ENCODE assay signal across 22 cellular contexts in the genomic region with DNA sequence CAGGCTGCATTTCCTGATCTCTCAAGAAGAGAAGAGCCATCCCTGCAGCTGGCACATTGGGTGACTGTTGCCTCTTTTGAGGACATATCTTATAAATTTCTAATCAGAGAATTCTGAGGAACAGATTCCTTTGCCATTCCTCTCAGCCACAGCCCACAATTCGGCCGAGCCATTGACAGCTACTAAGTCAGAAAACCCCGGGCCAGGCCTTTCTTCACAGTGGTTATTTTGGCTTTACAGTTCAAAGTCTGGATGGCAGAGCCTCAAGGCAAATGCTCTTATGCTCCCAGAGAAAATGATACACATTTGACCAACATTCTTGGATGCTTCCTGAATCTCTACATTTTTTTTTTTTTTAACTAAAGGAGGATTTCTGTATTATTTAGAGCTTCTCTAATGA.
"Had no signal": no experiment of that assay in that cellular context is flagged by ENCODE, and none has a peak within 500 bp of the region (broad histone marks: within the 10 kb centered on the region; RNA-seq: fewer than 3 reads in every experiment).

No MANE protein-coding gene starts in this region.

- DNase-seq: dorsolateral prefrontal cortex; effector CD8-positive, alpha-beta T cell; glutamatergic neuron; immature natural killer cell; left ventricle myocardium superior; mesenchymal stem cell; midbrain; naive thymus-derived CD4-positive, alpha-beta T cell; nephron progenitor cell; psoas muscle; retina; right lobe of liver; spleen; stimulated activated CD4-positive, alpha-beta T cell treated with anti-CD3 and anti-CD28 coated beads, Interleukin-15, amount 100 ng/mL, for 24 hours; stimulated activated CD4-positive, alpha-beta T cell treated with anti-CD3 and anti-CD28 coated beads, Interleukin-1b, Interleukin-23, amount 100 ng/mL, for 48 hours; stimulated activated CD4-positive, alpha-beta T cell treated with anti-CD3 and anti-CD28 coated beads, Interleukin-4, amount 100 ng/mL, for 24 hours; stimulated activated naive B cell treated with anti-CD40 and anti-IgM and Interleukin-4, amounts not matched to agents 10 μg/mL and 1 μg/mL and 100 μg/mL, for 72 hours; stimulated activated naive CD8-positive, alpha-beta T cell treated with anti-CD3 and anti-CD28 coated beads, Interleukin-15, amount 100 ng/mL, for 72 hours; testis; upper lobe of right lung had no signal

- ATAC-seq: esophagus mucosa; gastroesophageal sphincter; left ventricle myocardium superior; naive thymus-derived CD4-positive, alpha-beta T cell; psoas muscle; stimulated activated naive B cell treated with anti-CD40 and anti-IgM and Interleukin-4, amounts not matched to agents 10 μg/mL and 1 μg/mL and 100 μg/mL, for 72 hours; stimulated activated naive CD8-positive, alpha-beta T cell treated with anti-CD3 and anti-CD28 coated beads, Interleukin-15, amount 100 ng/mL, for 72 hours; upper lobe of right lung had no signal

- H3K9me3 Mint-ChIP-seq: immature natural killer cell; nephron progenitor cell; stimulated activated naive B cell treated with anti-CD40 and anti-IgM and Interleukin-4, amounts not matched to agents 10 μg/mL and 1 μg/mL and 100 μg/mL, for 72 hours; stimulated activated naive CD8-positive, alpha-beta T cell treated with anti-CD3 and anti-CD28 coated beads, Interleukin-15, amount 100 ng/mL, for 72 hours had no signal

- H3K4me1 Mint-ChIP-seq: immature natural killer cell; naive thymus-derived CD4-positive, alpha-beta T cell; stimulated activated naive B cell treated with anti-CD40 and anti-IgM and Interleukin-4, amounts not matched to agents 10 μg/mL and 1 μg/mL and 100 μg/mL, for 72 hours; stimulated activated naive CD8-positive, alpha-beta T cell treated with anti-CD3 and anti-CD28 coated beads, Interleukin-15, amount 100 ng/mL, for 72 hours had no signal

- H3K27ac Mint-ChIP-seq: immature natural killer cell; naive thymus-derived CD4-positive, alpha-beta T cell; stimulated activated naive B cell treated with anti-CD40 and anti-IgM and Interleukin-4, amounts not matched to agents 10 μg/mL and 1 μg/mL and 100 μg/mL, for 72 hours; stimulated activated naive CD8-positive, alpha-beta T cell treated with anti-CD3 and anti-CD28 coated beads, Interleukin-15, amount 100 ng/mL, for 72 hours had no signal

- H3K4me3 Mint-ChIP-seq: immature natural killer cell; naive thymus-derived CD4-positive, alpha-beta T cell; nephron progenitor cell; stimulated activated naive B cell treated with anti-CD40 and anti-IgM and Interleukin-4, amounts not matched to agents 10 μg/mL and 1 μg/mL and 100 μg/mL, for 72 hours; stimulated activated naive CD8-positive, alpha-beta T cell treated with anti-CD3 and anti-CD28 coated beads, Interleukin-15, amount 100 ng/mL, for 72 hours had no signal

- H3K36me3 Mint-ChIP-seq: immature natural killer cell; naive thymus-derived CD4-positive, alpha-beta T cell; stimulated activated naive B cell treated with anti-CD40 and anti-IgM and Interleukin-4, amounts not matched to agents 10 μg/mL and 1 μg/mL and 100 μg/mL, for 72 hours had no signal
